In the genomic region with DNA sequence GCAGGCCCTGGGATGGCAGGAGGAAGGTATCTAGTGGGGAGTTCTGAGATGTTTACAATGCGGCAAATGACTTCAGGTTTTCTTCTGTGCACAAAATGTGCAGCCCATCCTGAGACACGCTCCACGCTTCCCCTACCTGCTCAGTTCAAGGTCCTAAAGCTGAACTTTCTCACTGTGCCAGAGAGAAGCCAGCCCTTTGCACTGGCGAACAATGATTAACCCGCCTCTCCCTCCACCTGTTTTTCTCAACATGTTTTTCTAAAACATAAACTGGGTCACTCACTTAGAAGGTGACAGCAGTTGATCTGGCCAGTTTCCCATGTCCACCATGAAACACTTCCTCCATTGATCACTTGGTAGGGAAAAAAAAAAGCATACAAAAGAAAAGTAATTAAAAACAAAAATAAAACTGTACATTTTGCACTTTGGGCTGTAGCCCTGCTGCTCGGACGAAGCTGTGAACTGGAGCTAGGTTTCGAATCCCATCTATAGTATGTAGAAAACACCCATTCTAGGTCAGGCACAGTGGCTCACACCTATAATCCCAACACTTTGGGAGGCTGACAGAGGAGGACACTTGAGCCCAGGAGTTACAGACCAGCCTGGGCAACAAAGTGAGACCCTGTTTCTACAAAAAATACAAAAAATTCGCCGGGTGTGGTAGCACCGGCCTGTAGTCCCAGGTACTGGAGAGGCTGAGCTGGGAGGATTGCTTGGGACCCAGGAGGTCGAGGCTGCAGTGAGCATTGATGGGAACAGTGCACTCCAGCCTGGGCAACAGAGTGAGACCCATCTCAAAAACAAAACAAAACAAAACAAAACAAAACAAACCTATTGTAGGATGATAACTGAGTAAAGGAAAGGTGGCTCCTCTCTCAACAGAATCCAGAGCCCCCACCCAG, we compare ENCODE assay signal across 1 cellular context.
TF ChIP-seq lines count a peak whose summit lies in the region.

No MANE protein-coding gene starts in this region.

TF ChIP-seq in HepG2, 621 proteins besides CTCF, POLR2A, EP300 and RAD21 (continued from another document and continues in another):
- peak; percentile 90 for TF ChIP-seq MAX (IDR thresholded peaks at IDR 0.05)
- TF ChIP-seq ZNF564 (CRISPR knock-in tag; IDR thresholded peaks at IDR 0.05) = peak; percentile 45; the same call in 1 of the 2 replicates
- TF ChIP-seq ZNF652 (CRISPR knock-in tag; IDR thresholded peaks at IDR 0.05; ENCODE audit: borderline replicate concordance, low read depth) = peak; percentile 70; the same call in 1 of the 2 replicates
- peak; percentile 49 for TF ChIP-seq UBTF (CRISPR knock-in tag; IDR thresholded peaks at IDR 0.05)
- TF ChIP-seq, protein P1, sequence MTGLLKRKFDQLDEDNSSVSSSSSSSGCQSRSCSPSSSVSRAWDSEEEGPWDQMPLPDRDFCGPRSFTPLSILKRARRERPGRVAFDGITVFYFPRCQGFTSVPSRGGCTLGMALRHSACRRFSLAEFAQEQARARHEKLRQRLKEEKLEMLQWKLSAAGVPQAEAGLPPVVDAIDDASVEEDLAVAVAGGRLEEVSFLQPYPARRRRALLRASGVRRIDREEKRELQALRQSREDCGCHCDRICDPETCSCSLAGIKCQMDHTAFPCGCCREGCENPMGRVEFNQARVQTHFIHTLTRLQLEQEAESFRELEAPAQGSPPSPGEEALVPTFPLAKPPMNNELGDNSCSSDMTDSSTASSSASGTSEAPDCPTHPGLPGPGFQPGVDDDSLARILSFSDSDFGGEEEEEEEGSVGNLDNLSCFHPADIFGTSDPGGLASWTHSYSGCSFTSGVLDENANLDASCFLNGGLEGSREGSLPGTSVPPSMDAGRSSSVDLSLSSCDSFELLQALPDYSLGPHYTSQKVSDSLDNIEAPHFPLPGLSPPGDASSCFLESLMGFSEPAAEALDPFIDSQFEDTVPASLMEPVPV (CRISPR knock-in tag; IDR thresholded peaks at IDR 0.05) = peak; percentile 91
- TF ChIP-seq ZNF430 (CRISPR knock-in tag; IDR thresholded peaks at IDR 0.05) = 0 out of 2 replicates have a peak, but pooled peaks have one; percentile 2
- TF ChIP-seq TFDP2 (CRISPR knock-in tag; IDR thresholded peaks at IDR 0.05) = peak; percentile 70; the same call in 1 of the 2 replicates
- no peak for TF ChIP-seq PAWR (CRISPR knock-in tag; IDR thresholded peaks at IDR 0.05; ENCODE audit: borderline replicate concordance)
- TF ChIP-seq ZFAT (CRISPR knock-in tag; conservative IDR thresholded peaks at IDR 0.05) = no peak
- no peak for TF ChIP-seq PAF1 (CRISPR knock-in tag; IDR thresholded peaks at IDR 0.05)
- TF ChIP-seq, protein P2, sequence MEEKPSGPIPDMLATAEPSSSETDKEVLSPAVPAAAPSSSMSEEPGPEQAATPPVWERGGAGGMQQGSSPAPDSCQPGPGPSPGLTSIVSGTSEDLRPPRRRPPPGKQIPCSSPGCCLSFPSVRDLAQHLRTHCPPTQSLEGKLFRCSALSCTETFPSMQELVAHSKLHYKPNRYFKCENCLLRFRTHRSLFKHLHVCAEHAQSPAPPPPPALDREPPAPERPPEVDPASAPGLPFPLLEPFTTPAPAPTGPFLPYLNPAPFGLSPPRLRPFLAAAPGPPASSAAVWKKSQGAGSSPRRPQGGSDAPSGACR (CRISPR knock-in tag; IDR thresholded peaks at IDR 0.05) = peak; percentile 85
- no peak for TF ChIP-seq JARID2 (CRISPR knock-in tag; IDR thresholded peaks at IDR 0.05; ENCODE audit: insufficient replicate concordance)
- TF ChIP-seq TRAFD1 (CRISPR knock-in tag; IDR thresholded peaks at IDR 0.05; ENCODE audit: borderline replicate concordance) = peak; percentile 31; the same call in 1 of the 2 replicates
- peak; percentile 15; the same call in 1 of the 2 replicates for TF ChIP-seq CHD4 (IDR thresholded peaks at IDR 0.05; ENCODE audit: borderline replicate concordance, low read length)
- TF ChIP-seq PAXIP1 (CRISPR knock-in tag; conservative IDR thresholded peaks at IDR 0.05) = peak; percentile 99
- TF ChIP-seq GATAD1 (CRISPR knock-in tag; IDR thresholded peaks at IDR 0.05) = peak; percentile 76
- TF ChIP-seq JDP2 (CRISPR knock-in tag; IDR thresholded peaks at IDR 0.05; ENCODE audit: borderline replicate concordance) = no peak
- TF ChIP-seq ZNF317 (CRISPR knock-in tag; IDR thresholded peaks at IDR 0.05) = peak; percentile 52; the same call in 1 of the 2 replicates
- TF ChIP-seq, protein P3, sequence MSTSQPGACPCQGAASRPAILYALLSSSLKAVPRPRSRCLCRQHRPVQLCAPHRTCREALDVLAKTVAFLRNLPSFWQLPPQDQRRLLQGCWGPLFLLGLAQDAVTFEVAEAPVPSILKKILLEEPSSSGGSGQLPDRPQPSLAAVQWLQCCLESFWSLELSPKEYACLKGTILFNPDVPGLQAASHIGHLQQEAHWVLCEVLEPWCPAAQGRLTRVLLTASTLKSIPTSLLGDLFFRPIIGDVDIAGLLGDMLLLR (CRISPR knock-in tag; IDR thresholded peaks at IDR 0.05) = no peak
- peak; percentile 96 for TF ChIP-seq KDM6A (CRISPR knock-in tag; IDR thresholded peaks at IDR 0.05; ENCODE audit: low read depth)
- peak; percentile 89; the same call in 1 of the 2 replicates for TF ChIP-seq ZNF580 (CRISPR knock-in tag; IDR thresholded peaks at IDR 0.05; ENCODE audit: borderline replicate concordance, low read depth)
- no peak for TF ChIP-seq ZBTB14 (CRISPR knock-in tag; IDR thresholded peaks at IDR 0.05)
- TF ChIP-seq ZNF12 (CRISPR knock-in tag; IDR thresholded peaks at IDR 0.05) = no peak
- no peak for TF ChIP-seq ZXDC (CRISPR knock-in tag; IDR thresholded peaks at IDR 0.05)
- TF ChIP-seq ZBTB34 (CRISPR knock-in tag; IDR thresholded peaks at IDR 0.05) = peak; percentile 93
